Comparison of ENCODE assay signal across 16 cellular contexts in the genomic region with DNA sequence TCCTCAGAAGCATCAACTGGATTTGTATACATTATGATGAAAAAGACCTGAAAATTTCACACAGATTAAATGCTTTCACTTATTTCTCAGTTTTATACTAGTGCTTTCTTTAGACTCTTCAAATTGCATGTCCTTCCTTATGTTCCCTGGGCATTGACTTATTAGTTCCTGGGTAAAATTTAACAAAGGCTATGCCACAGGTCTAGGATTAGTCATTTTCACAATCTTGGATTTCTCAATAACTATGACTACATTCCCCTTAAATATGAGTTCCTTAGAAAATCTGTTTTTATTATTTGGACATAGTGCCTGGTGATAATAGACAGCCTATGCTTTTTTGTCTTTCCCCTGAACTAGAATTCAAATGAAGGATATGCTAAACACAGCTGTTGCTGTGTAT.
A peak's percentile ranks its signal among the peaks of the same experiment; 100 is the strongest.
DNase-seq lines count a peak whose midpoint lies in the region; ATAC-seq, FAIRE-seq and TF ChIP-seq lines count a peak whose summit lies in the region.
"Had no signal": no experiment of that assay in that cellular context is flagged by ENCODE, and none has a peak within 500 bp of the region (broad histone marks: within the 10 kb centered on the region; RNA-seq: fewer than 3 reads in every experiment).

No MANE protein-coding gene starts in this region.

- TF ChIP-seq CTCF in astrocyte (IDR thresholded peaks at IDR 0.05; ENCODE audit: insufficient read depth, low read depth, low read length), result no peak

- H3K36me3 Mint-ChIP-seq in astrocyte (ENCODE audit: low read depth, unreplicated experiment), result no peaks in the 10 kb centered on the region

- no peaks in the 10 kb centered on the region for H3K4me1 Mint-ChIP-seq in astrocyte (ENCODE audit: low read depth, unreplicated experiment)

- H3K9me3 Mint-ChIP-seq in astrocyte (ENCODE audit: unreplicated experiment), result peaks cover 4% of the 10 kb centered on the region

- peaks cover 13% of the 10 kb centered on the region for H3K4me1 ChIP-seq in ACC112 (ENCODE audit: control insufficient read depth, insufficient read depth, low read length, unreplicated experiment)
- no peaks in the 10 kb centered on the region for H3K4me1 ChIP-seq in astrocyte (ENCODE audit: insufficient read depth, low read length)
- H3K4me1 ChIP-seq: tibial nerve had no signal

- no peaks in the 10 kb centered on the region for H3K79me2 ChIP-seq in ACC112 (ENCODE audit: control insufficient read depth, insufficient read depth, low read length, unreplicated experiment)
- no peaks in the 10 kb centered on the region for H3K79me2 ChIP-seq in astrocyte (ENCODE audit: insufficient read depth, low read length)

- H2AFZ ChIP-seq in ACC112 (ENCODE audit: low read length, unreplicated experiment) (peak overlapping the region; percentile 67), astrocyte (ENCODE audit: low read depth, low read length) (no peak overlapping the region)

- H3K27ac Mint-ChIP-seq in astrocyte (ENCODE audit: unreplicated experiment), result no peak overlapping the region
- H3K27ac Mint-ChIP-seq: activated T-cell treated with anti-CD3 and anti-CD28 coated beads, Interleukin-2, amount 50 U/mL, for 72 hours; T-helper 1 cell treated with Interleukin-12 subunit alpha and Interleukin-12 subunit beta and Interleukin-4 antibody, amounts not matched to agents 30 μg/mL and 1 μg/mL, for 36 hours had no signal

- H3K27me3 ChIP-seq in ACC112 (ENCODE audit: insufficient read depth, low read length) (no peaks in the 10 kb centered on the region), astrocyte (ENCODE audit: insufficient read depth, low read length) (no peaks in the 10 kb centered on the region)
- H3K27me3 ChIP-seq: tibial nerve had no signal

- ATAC-seq in GM19455 (IDR thresholded peaks at IDR 0.05; ENCODE audit: unreplicated experiment), result no peak
- no peak for ATAC-seq in HG02759 (IDR thresholded peaks at IDR 0.05; ENCODE audit: unreplicated experiment)
- no peak for ATAC-seq in GM19463 (IDR thresholded peaks at IDR 0.05; ENCODE audit: unreplicated experiment)
- ATAC-seq: activated T-cell treated with anti-CD3 and anti-CD28 coated beads, Interleukin-2, amount 50 U/mL, for 72 hours had no signal

- no peak overlapping the region for H3K4me3 Mint-ChIP-seq in astrocyte (ENCODE audit: unreplicated experiment)
- H3K4me3 Mint-ChIP-seq: activated T-cell treated with anti-CD3 and anti-CD28 coated beads, Interleukin-2, amount 50 U/mL, for 72 hours; T-helper 1 cell treated with Interleukin-12 subunit alpha and Interleukin-12 subunit beta and Interleukin-4 antibody, amounts not matched to agents 30 μg/mL and 1 μg/mL, for 36 hours had no signal

- H4K20me1 ChIP-seq in astrocyte (ENCODE audit: insufficient read depth, low read length), result no peaks in the 10 kb centered on the region

- no peak overlapping the region for H3K4me2 ChIP-seq in astrocyte (ENCODE audit: low read length)

- H3K36me3 ChIP-seq in ACC112 (ENCODE audit: insufficient read depth, low read length) (no peaks in the 10 kb centered on the region), astrocyte (ENCODE audit: insufficient read depth, low read length) (no peaks in the 10 kb centered on the region)
- H3K36me3 ChIP-seq: tibial nerve had no signal

- no peaks in the 10 kb centered on the region for H3K9me3 ChIP-seq in astrocyte (ENCODE audit: insufficient read depth, low read depth, low read length)

- peak; percentile 17 for FAIRE-seq in astrocyte (lab: Jason Lieb, UNC)

- H3K4me3 ChIP-seq in ACC112 (ENCODE audit: low read depth, low read length) (no peak overlapping the region), astrocyte (ENCODE audit: insufficient read depth, low read depth, low read length) (no peak overlapping the region)
- H3K4me3 ChIP-seq: tibial nerve had no signal

- no peak overlapping the region for H3K9ac ChIP-seq in astrocyte (ENCODE audit: low read length)

- H3K27me3 Mint-ChIP-seq in astrocyte (ENCODE audit: low read depth, unreplicated experiment), result no peaks in the 10 kb centered on the region

- peak overlapping the region; percentile 26 for H3K27ac ChIP-seq in ACC112 (ENCODE audit: low read depth, low read length)
- no peak overlapping the region for H3K27ac ChIP-seq in astrocyte (ENCODE audit: low read depth, low read length)
- H3K27ac ChIP-seq: tibial nerve had no signal

- DNase-seq in HCEC 1CT (peak; percentile 79), astrocyte (ENCODE audit: low read depth) (peak; percentile 62), hepatic stellate cell (ENCODE audit: low spot score) (peak; percentile 12), NCI-H2227 (lab: John Stamatoyannopoulos, UW; ENCODE audit: unreplicated experiment) (no peak)
- DNase-seq: activated CD4-positive, alpha-beta T cell treated with anti-CD3 and anti-CD28 coated beads for 4 hours; activated T-cell treated with anti-CD3 and anti-CD28 coated beads, Interleukin-2, amount 50 U/mL, for 72 hours; effector CD8-positive, alpha-beta T cell; Kasumi-1; mesendoderm; nucleus accumbens had no signal
